27 cellular contexts compared by ENCODE assay signal in genomic region chr2:100271210-100271609, GRCh38. TPM values are rescaled to one million over a fixed set of nuclear protein-coding genes. Genes with fewer than 3 reads are reported as not detected.
"Had no signal": no experiment of that assay in that cellular context is flagged by ENCODE, and none has a peak within 500 bp of the region (broad histone marks: within the 10 kb centered on the region; RNA-seq: fewer than 3 reads in every experiment).

No MANE protein-coding gene starts in this region.

- H3K27ac Mint-ChIP-seq: naive thymus-derived CD4-positive, alpha-beta T cell; stimulated activated memory B cell treated with anti-CD40 and anti-IgM and Interleukin-4, amounts not matched to agents 10 μg/mL and 1 μg/mL and 100 μg/mL, for 72 hours; stimulated activated naive CD8-positive, alpha-beta T cell treated with anti-CD3 and anti-CD28 coated beads, Interleukin-15, amount 100 ng/mL, for 72 hours had no signal

- H3K4me1 ChIP-seq: pancreas, prostate gland, upper lobe of left lung had no signal

- H3K36me3 ChIP-seq: prostate gland, tibial nerve, upper lobe of left lung had no signal

- H3K4me2 ChIP-seq: smooth muscle cell had no signal

- H3K9me3 Mint-ChIP-seq: naive thymus-derived CD4-positive, alpha-beta T cell; natural killer cell treated with Interleukin-12 subunit alpha and Interleukin-12 subunit beta and Interleukin-15 and Interleukin-18, amount 100 ng/mL, for 72 hours; stimulated activated memory B cell treated with anti-CD40 and anti-IgM and Interleukin-4, amounts not matched to agents 10 μg/mL and 1 μg/mL and 100 μg/mL, for 72 hours; stimulated activated naive CD8-positive, alpha-beta T cell treated with anti-CD3 and anti-CD28 coated beads, Interleukin-15, amount 100 ng/mL, for 72 hours had no signal

- H3K27me3 Mint-ChIP-seq: natural killer cell treated with Interleukin-12 subunit alpha and Interleukin-12 subunit beta and Interleukin-15 and Interleukin-18, amount 100 ng/mL, for 72 hours; stimulated activated memory B cell treated with anti-CD40 and anti-IgM and Interleukin-4, amounts not matched to agents 10 μg/mL and 1 μg/mL and 100 μg/mL, for 72 hours; stimulated activated naive CD8-positive, alpha-beta T cell treated with anti-CD3 and anti-CD28 coated beads, Interleukin-15, amount 100 ng/mL, for 72 hours had no signal

- H3K27ac ChIP-seq: heart left ventricle, left ventricle myocardium inferior, pancreas, prostate gland, tibial nerve, upper lobe of left lung had no signal

- H3K4me1 Mint-ChIP-seq: stimulated activated naive CD8-positive, alpha-beta T cell treated with anti-CD3 and anti-CD28 coated beads, Interleukin-15, amount 100 ng/mL, for 72 hours had no signal

- H3K9me3 ChIP-seq: heart left ventricle, left ventricle myocardium inferior, mucosa of descending colon, pancreas, prostate gland, tibial nerve, upper lobe of left lung had no signal

- H3K4me3 ChIP-seq: heart left ventricle, left ventricle myocardium inferior, lung, mucosa of descending colon, pancreas, prostate gland, smooth muscle cell, tibial nerve, upper lobe of left lung had no signal

- FAIRE-seq: pancreas had no signal

- DNase-seq: heart left ventricle; hypothalamus; islet precursor cell; left ventricle myocardium inferior; midbrain; mucosa of descending colon; nucleus accumbens; pancreas; posterior cingulate gyrus; retina; right cardiac atrium; stimulated activated CD4-positive, alpha-beta T cell treated with anti-CD3 and anti-CD28 coated beads, Interleukin-1b, Interleukin-23, amount 100 ng/mL, for 48 hours; stimulated activated CD4-positive, alpha-beta T cell treated with anti-CD3 and anti-CD28 coated beads, Interleukin-2, amount 100 ng/mL, for 48 hours; stimulated activated CD4-positive, alpha-beta T cell treated with anti-CD3 and anti-CD28 coated beads, Interleukin-4, amount 100 ng/mL, for 4 hours; stimulated activated CD8-positive, alpha-beta memory T cell treated with anti-CD3 and anti-CD28 coated beads, Interleukin-4, amount 100 ng/mL, for 48 hours; stimulated activated naive CD4-positive, alpha-beta T cell treated with Interleukin-2 at 50 U/mL for 16 hours; stimulated activated naive CD8-positive, alpha-beta T cell treated with anti-CD3 and anti-CD28 coated beads, Interleukin-15, amount 100 ng/mL, for 72 hours; substantia nigra; upper lobe of left lung had no signal

- H3K4me3 Mint-ChIP-seq: naive thymus-derived CD4-positive, alpha-beta T cell; natural killer cell treated with Interleukin-12 subunit alpha and Interleukin-12 subunit beta and Interleukin-15 and Interleukin-18, amount 100 ng/mL, for 72 hours; stimulated activated memory B cell treated with anti-CD40 and anti-IgM and Interleukin-4, amounts not matched to agents 10 μg/mL and 1 μg/mL and 100 μg/mL, for 72 hours; stimulated activated naive CD8-positive, alpha-beta T cell treated with anti-CD3 and anti-CD28 coated beads, Interleukin-15, amount 100 ng/mL, for 72 hours had no signal

- ATAC-seq: heart left ventricle; mucosa of descending colon; naive thymus-derived CD4-positive, alpha-beta T cell; natural killer cell treated with Interleukin-12 subunit alpha and Interleukin-12 subunit beta and Interleukin-15 and Interleukin-18, amount 100 ng/mL, for 72 hours; pancreas; right cardiac atrium; stimulated activated memory B cell treated with anti-CD40 and anti-IgM and Interleukin-4, amounts not matched to agents 10 μg/mL and 1 μg/mL and 100 μg/mL, for 72 hours; stimulated activated naive CD8-positive, alpha-beta T cell treated with anti-CD3 and anti-CD28 coated beads, Interleukin-15, amount 100 ng/mL, for 72 hours had no signal

- H3K36me3 Mint-ChIP-seq: naive thymus-derived CD4-positive, alpha-beta T cell; natural killer cell treated with Interleukin-12 subunit alpha and Interleukin-12 subunit beta and Interleukin-15 and Interleukin-18, amount 100 ng/mL, for 72 hours; stimulated activated memory B cell treated with anti-CD40 and anti-IgM and Interleukin-4, amounts not matched to agents 10 μg/mL and 1 μg/mL and 100 μg/mL, for 72 hours had no signal

- H3K27me3 ChIP-seq: heart left ventricle, pancreas, tibial nerve, upper lobe of left lung had no signal

RNA-seq across cellular contexts. Expression of gene LONRF2, which starts 51.1 kb away (rescaled TPM):
- total RNA-seq: myocyte; natural killer cell treated with Interleukin-12 subunit alpha and Interleukin-12 subunit beta and Interleukin-15 and Interleukin-18, amount 100 ng/mL, for 72 hours had no signal
- polyA plus RNA-seq: naive thymus-derived CD4-positive, alpha-beta T cell had no signal
